Comparison of ENCODE assay signal across 21 cellular contexts in genomic region chr4:176885224-176885623, GRCh38.
"Had no signal": no experiment of that assay in that cellular context is flagged by ENCODE, and none has a peak within 500 bp of the region (broad histone marks: within the 10 kb centered on the region; RNA-seq: fewer than 3 reads in every experiment).

No MANE protein-coding gene starts in this region.

- H3K36me3 Mint-ChIP-seq: naive B cell, neural progenitor cell had no signal

- H3K9ac ChIP-seq: neural progenitor cell had no signal

- DNase-seq: activated CD4-positive, alpha-beta T cell treated with anti-CD3 and anti-CD28 coated beads for 1 hour; activated CD4-positive, alpha-beta T cell treated with anti-CD3 and anti-CD28 coated beads, Interleukin-2, amount 50 U/mL, for 4 hours; activated naive CD4-positive, alpha-beta T cell treated with Interleukin-2 at 50 U/mL for 16 hours; activated T-cell treated with anti-CD3 and anti-CD28 coated beads for 4 hours; esophagus squamous epithelium; gastrocnemius medialis; heart right ventricle; left colon; mammary epithelial cell; naive B cell; pancreas; stimulated activated CD4-positive, alpha-beta T cell treated with anti-CD3 and anti-CD28 coated beads, Interleukin-2, amount 100 ng/mL, for 24 hours; T-helper 1 cell; T1000 had no signal

- H3K27ac Mint-ChIP-seq: activated T-helper 17 cell treated with anti-CD3 and anti-CD28 coated beads, Interleukin-2, amount 50 U/mL, for 72 hours; naive B cell; neural progenitor cell had no signal

- H3K4me1 ChIP-seq: ascending aorta, esophagus squamous epithelium, gastrocnemius medialis, heart right ventricle, neural progenitor cell, pancreas, tibial nerve had no signal

- H3K9me3 ChIP-seq: ascending aorta, esophagus squamous epithelium, gastrocnemius medialis, heart right ventricle, pancreas, tibial nerve had no signal

- ATAC-seq: activated T-helper 17 cell treated with anti-CD3 and anti-CD28 coated beads, Interleukin-2, amount 50 U/mL, for 72 hours; gastrocnemius medialis; heart right ventricle; left colon; pancreas; sciatic nerve had no signal

- H3K4me3 ChIP-seq: ascending aorta, esophagus squamous epithelium, gastrocnemius medialis, heart right ventricle, neural progenitor cell, pancreas, SK-N-MC, tibial nerve had no signal

- H3K27me3 ChIP-seq: ascending aorta, esophagus squamous epithelium, gastrocnemius medialis, heart right ventricle, neural progenitor cell, pancreas, tibial nerve had no signal

- H3K4me2 ChIP-seq: neural progenitor cell had no signal

- H2AFZ ChIP-seq: neural progenitor cell had no signal

- H3K27ac ChIP-seq: ascending aorta, esophagus squamous epithelium, gastrocnemius medialis, heart right ventricle, neural progenitor cell, pancreas, SK-N-MC, tibial nerve, VCaP had no signal

- FAIRE-seq: pancreas had no signal

- H3K36me3 ChIP-seq: ascending aorta, esophagus squamous epithelium, gastrocnemius medialis, heart right ventricle, neural progenitor cell, pancreas, tibial nerve had no signal

- H3K4me3 Mint-ChIP-seq: activated T-helper 17 cell treated with anti-CD3 and anti-CD28 coated beads, Interleukin-2, amount 50 U/mL, for 72 hours; naive B cell; neural progenitor cell had no signal

- H3K9me3 Mint-ChIP-seq: naive B cell, neural progenitor cell had no signal

- H3K4me1 Mint-ChIP-seq: activated T-helper 17 cell treated with anti-CD3 and anti-CD28 coated beads, Interleukin-2, amount 50 U/mL, for 72 hours; naive B cell had no signal

- H3K27me3 Mint-ChIP-seq: activated T-helper 17 cell treated with anti-CD3 and anti-CD28 coated beads, Interleukin-2, amount 50 U/mL, for 72 hours had no signal
